Comparison of ENCODE assay signal across 27 cellular contexts in genomic region chr3:197268319-197268718, GRCh38.
"Had no signal": no experiment of that assay in that cellular context is flagged by ENCODE, and none has a peak within 500 bp of the region (broad histone marks: within the 10 kb centered on the region; RNA-seq: fewer than 3 reads in every experiment).

No MANE protein-coding gene starts in this region.

- H3K9me3 ChIP-seq: body of pancreas, lower lobe of right lung, stomach, suprapubic skin, transverse colon had no signal

- H3K36me3 ChIP-seq: lower lobe of right lung, neural progenitor cell, transverse colon had no signal

- H3K27me3 ChIP-seq: body of pancreas, neural progenitor cell, stomach, suprapubic skin, transverse colon had no signal

- FAIRE-seq: colon, frontal cortex, urothelium cell line had no signal

- H3K27ac ChIP-seq: body of pancreas, lower lobe of right lung, neural progenitor cell, stomach, suprapubic skin, transverse colon had no signal

- ATAC-seq: activated CD4-positive, alpha-beta T cell treated with anti-CD3 and anti-CD28 coated beads for 36 hours; activated T-cell treated with anti-CD3 and anti-CD28 coated beads, Interleukin-2, amount 50 U/mL, for 4 hours; body of pancreas; lower lobe of right lung; naive thymus-derived CD4-positive, alpha-beta T cell; stimulated activated memory B cell treated with anti-CD40 and anti-IgM and Interleukin-4, amounts not matched to agents 10 μg/mL and 1 μg/mL and 100 μg/mL, for 72 hours had no signal

- DNase-seq: activated B cell treated with CpG ODN at 0.5 μM for 24 hours; activated CD4-positive, alpha-beta T cell treated with anti-CD3 and anti-CD28 coated beads for 36 hours; activated CD4-positive, alpha-beta T cell treated with anti-CD3 and anti-CD28 coated beads, Interleukin-2, amount 50 U/mL, for 4 hours; activated CD8-positive, alpha-beta memory T cell treated with anti-CD3 and anti-CD28 coated beads for 24 hours; activated CD8-positive, alpha-beta memory T cell treated with anti-CD3 and anti-CD28 coated beads, Interleukin-2, amount 50 U/mL, for 48 hours; activated naive CD4-positive, alpha-beta T cell treated with Interleukin-2 at 50 U/mL for 16 hours; activated naive CD8-positive, alpha-beta T cell treated with anti-CD3 and anti-CD28 coated beads, Interleukin-2, amount 10 ng/mL, durations not matched to agents 7 days and 5 days; activated T-cell treated with anti-CD3 and anti-CD28 coated beads, Interleukin-2, amount 50 U/mL, for 4 hours; body of pancreas; caudate nucleus; effector memory CD4-positive, alpha-beta T cell; hippocampal formation; kidney glomerular epithelial cell; lower lobe of right lung; mesendoderm; naive thymus-derived CD4-positive, alpha-beta T cell; stimulated activated CD4-positive, alpha-beta T cell treated with anti-CD3 and anti-CD28 coated beads, Interleukin-2, amount 100 ng/mL, for 24 hours; stomach; T1000; transverse colon had no signal

- H3K4me3 ChIP-seq: body of pancreas, lower lobe of right lung, neural progenitor cell, skin epidermis, stomach, suprapubic skin, transverse colon had no signal

- H3K4me1 ChIP-seq: neural progenitor cell had no signal

- H3K9ac ChIP-seq: neural progenitor cell had no signal
